Comparison of ENCODE assay signal across 9 cellular contexts in the genomic region with DNA sequence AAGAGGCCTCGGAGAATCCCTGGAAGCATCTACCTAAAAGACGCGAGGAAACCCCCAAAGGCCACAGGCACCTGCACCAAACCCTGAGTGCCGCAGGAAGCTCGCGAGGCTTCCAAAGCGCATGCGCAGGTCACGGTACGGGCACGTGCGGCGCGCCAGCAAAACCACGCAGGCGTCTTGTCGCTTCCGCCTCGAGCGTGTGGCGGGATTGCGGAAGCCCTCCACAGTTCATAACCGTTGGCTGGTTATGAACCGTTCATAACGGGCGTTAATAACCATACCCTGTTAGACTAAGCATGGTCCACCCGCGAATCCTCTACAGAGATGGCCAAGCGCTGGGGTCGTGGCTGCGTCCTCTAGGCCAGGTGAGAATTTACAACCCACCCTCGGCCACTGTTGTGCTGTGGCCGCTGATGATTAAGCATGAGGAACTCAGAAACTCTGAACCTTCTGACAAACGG.
A peak's percentile ranks its signal among the peaks of the same experiment; 100 is the strongest.
DNase-seq lines count a peak whose midpoint lies in the region; ATAC-seq and TF ChIP-seq lines count a peak whose summit lies in the region.
"Had no signal": no experiment of that assay in that cellular context is flagged by ENCODE, and none has a peak within 500 bp of the region (broad histone marks: within the 10 kb centered on the region; RNA-seq: fewer than 3 reads in every experiment).

No MANE protein-coding gene starts in this region.

- peak; percentile 66 for ATAC-seq in HG02981 (IDR thresholded peaks at IDR 0.05; ENCODE audit: unreplicated experiment)
- ATAC-seq in HG03521 (IDR thresholded peaks at IDR 0.05; ENCODE audit: unreplicated experiment), result no peak

- H3K4me3 ChIP-seq in ACC112 (ENCODE audit: low read depth, low read length) (peak overlapping the region; percentile 71), coronary artery (peak overlapping the region; percentile 39), muscle layer of colon (ENCODE audit: low read depth in 1 of 2, low read length in 2 of 2) (peak overlapping the region; percentile 14 to 58)

- H3K27ac ChIP-seq in ACC112 (ENCODE audit: low read depth, low read length), result no peak overlapping the region
- H3K27ac ChIP-seq in coronary artery, result no peak overlapping the region
- peak overlapping the region; percentile 56 for H3K27ac ChIP-seq in muscle layer of colon (ENCODE audit: low read depth, low read length)
- H3K27ac ChIP-seq: C4-2B had no signal

- H3K9ac ChIP-seq in muscle layer of colon (ENCODE audit: low read length), result peak overlapping the region; percentile 27

- H3K9me3 ChIP-seq in muscle layer of colon (ENCODE audit: low read length), result no peaks in the 10 kb centered on the region

- no peaks in the 10 kb centered on the region for H3K4me1 ChIP-seq in ACC112 (ENCODE audit: control insufficient read depth, insufficient read depth, low read length, unreplicated experiment)
- H3K4me1 ChIP-seq in muscle layer of colon (ENCODE audit: insufficient read depth, low read length), result peaks cover 13% of the 10 kb centered on the region

- peak overlapping the region; percentile 60 for H2AFZ ChIP-seq in ACC112 (ENCODE audit: low read length, unreplicated experiment)

- no peaks in the 10 kb centered on the region for H3K79me2 ChIP-seq in ACC112 (ENCODE audit: control insufficient read depth, insufficient read depth, low read length, unreplicated experiment)

- no peak for TF ChIP-seq CTCF in coronary artery (IDR thresholded peaks at IDR 0.05)

- H3K27me3 ChIP-seq in ACC112 (ENCODE audit: insufficient read depth, low read length) (no peaks in the 10 kb centered on the region), muscle layer of colon (ENCODE audit: control insufficient read depth in 1 of 2, insufficient read depth in 2 of 2, low read length in 2 of 2) (no peaks in the 10 kb centered on the region)

- DNase-seq in activated CD4-positive, alpha-beta T cell treated with anti-CD3 and anti-CD28 coated beads for 48 hours, result peak; percentile 88
- DNase-seq in coronary artery (ENCODE audit: low spot score), result no peak
- DNase-seq in stimulated activated CD8-positive, alpha-beta memory T cell treated with anti-CD3 and anti-CD28 coated beads, Interleukin-7, amount 100 ng/mL, for 1 hour (ENCODE audit: low read depth in 2 of 2), result peak; percentile 49 to 67
- DNase-seq in NCI-H187 treated with DMSO at 0.1 percent for 48 hours (lab: John Stamatoyannopoulos, UW), result no peak

- H3K36me3 ChIP-seq in ACC112 (ENCODE audit: insufficient read depth, low read length) (no peaks in the 10 kb centered on the region), muscle layer of colon (ENCODE audit: insufficient read depth, low read length) (peaks cover 19% of the 10 kb centered on the region)

Comparison
In these comparisons a context has a peak if more than half of its experiments do, and no peak if none do; other contexts are left out.
1. DNase-seq: peak in activated CD4-positive, alpha-beta T cell treated with anti-CD3 and anti-CD28 coated beads for 48 hours (single experiment) and stimulated activated CD8-positive, alpha-beta memory T cell treated with anti-CD3 and anti-CD28 coated beads, Interleukin-7, amount 100 ng/mL, for 1 hour (2 of 2); none in coronary artery (single experiment) and NCI-H187 treated with DMSO at 0.1 percent for 48 hours (single experiment).
2. Peak in every context shown above with its lines, with median percentiles within 50 percentile points of each other: H3K4me3 ChIP-seq.